18 cellular contexts compared by ENCODE assay signal in genomic region chr2:240299710-240300068, GRCh38.
"Had no signal": no experiment of that assay in that cellular context is flagged by ENCODE, and none has a peak within 500 bp of the region (broad histone marks: within the 10 kb centered on the region; RNA-seq: fewer than 3 reads in every experiment).

No MANE protein-coding gene starts in this region.

- H3K36me3 ChIP-seq: heart left ventricle, lower lobe of right lung, thyroid gland had no signal

- DNase-seq: activated CD4-positive, CD25-positive, alpha-beta regulatory T cell treated with anti-CD3 and anti-CD28 coated beads, Interleukin-2, amount 50 U/mL, for 72 hours; activated naive CD8-positive, alpha-beta T cell treated with anti-CD3 and anti-CD28 coated beads for 36 hours; activated T-cell treated with anti-CD3 and anti-CD28 coated beads, Interleukin-2, amount 50 U/mL, for 72 hours; amygdala; cerebellar nuclear complex; dermis blood vessel endothelial cell; effector memory CD8-positive, alpha-beta T cell; left colon; lower lobe of right lung; midbrain; stimulated activated CD4-positive, alpha-beta T cell treated with anti-CD3 and anti-CD28 coated beads, Interleukin-12 subunit alpha, Interleukin-12 subunit beta, amount 100 ng/mL, for 4 hours; stimulated activated CD4-positive, alpha-beta T cell treated with anti-CD3 and anti-CD28 coated beads, Interleukin-2, amount 100 ng/mL, for 24 hours; T-helper 1 cell; thyroid gland had no signal

- H3K27ac ChIP-seq: epithelial cell of prostate, heart left ventricle, lower lobe of right lung, parathyroid adenoma, thyroid gland had no signal

- H3K9ac ChIP-seq: parathyroid adenoma had no signal

- H3K4me3 Mint-ChIP-seq: activated naive CD8-positive, alpha-beta T cell treated with anti-CD3 and anti-CD28 coated beads for 36 hours; activated T-cell treated with anti-CD3 and anti-CD28 coated beads, Interleukin-2, amount 50 U/mL, for 72 hours; effector memory CD8-positive, alpha-beta T cell; stimulated activated effector memory CD8-positive, alpha-beta T cell treated with anti-CD3 and anti-CD28 coated beads, Interleukin-12 subunit alpha, Interleukin-12 subunit beta, amount 100 ng/mL, for 72 hours had no signal

- H3K4me3 ChIP-seq: heart left ventricle, lower lobe of right lung, thyroid gland had no signal

- H3K4me1 Mint-ChIP-seq: activated naive CD8-positive, alpha-beta T cell treated with anti-CD3 and anti-CD28 coated beads for 36 hours had no signal

- H3K27ac Mint-ChIP-seq: activated naive CD8-positive, alpha-beta T cell treated with anti-CD3 and anti-CD28 coated beads for 36 hours; activated T-cell treated with anti-CD3 and anti-CD28 coated beads, Interleukin-2, amount 50 U/mL, for 72 hours; effector memory CD8-positive, alpha-beta T cell; stimulated activated effector memory CD8-positive, alpha-beta T cell treated with anti-CD3 and anti-CD28 coated beads, Interleukin-12 subunit alpha, Interleukin-12 subunit beta, amount 100 ng/mL, for 72 hours had no signal

- H3K27me3 ChIP-seq: thyroid gland had no signal

- H3K4me1 ChIP-seq: lower lobe of right lung, parathyroid adenoma, thyroid gland had no signal

- H2AFZ ChIP-seq: parathyroid adenoma had no signal

- H3K79me2 ChIP-seq: parathyroid adenoma had no signal

- H3K36me3 Mint-ChIP-seq: activated naive CD8-positive, alpha-beta T cell treated with anti-CD3 and anti-CD28 coated beads for 36 hours; stimulated activated effector memory CD8-positive, alpha-beta T cell treated with anti-CD3 and anti-CD28 coated beads, Interleukin-12 subunit alpha, Interleukin-12 subunit beta, amount 100 ng/mL, for 72 hours had no signal

- H3K9me3 ChIP-seq: heart left ventricle, lower lobe of right lung, thyroid gland had no signal

- H3K9me3 Mint-ChIP-seq: activated naive CD8-positive, alpha-beta T cell treated with anti-CD3 and anti-CD28 coated beads for 36 hours; activated T-cell treated with anti-CD3 and anti-CD28 coated beads, Interleukin-2, amount 50 U/mL, for 72 hours; effector memory CD8-positive, alpha-beta T cell; stimulated activated effector memory CD8-positive, alpha-beta T cell treated with anti-CD3 and anti-CD28 coated beads, Interleukin-12 subunit alpha, Interleukin-12 subunit beta, amount 100 ng/mL, for 72 hours had no signal
